ENCODE assay signal across 1 cellular context in genomic region chr7:73557397-73558257, GRCh38.
TF ChIP-seq lines count a peak whose summit lies in the region.

BCL7B (minus strand) TSS chr7:73557690; CDS start chr7:73557578, 112 bp downstream.

TF ChIP-seq in H1, 55 proteins besides CTCF, POLR2A, EP300 and RAD21:
- TF ChIP-seq USF2 (IDR thresholded peaks at IDR 0.05; ENCODE audit: low read length): 0 out of 2 replicates have a peak, but pooled peaks have one; percentile 43
- 0 out of 2 replicates have a peak, but pooled peaks have one; percentile 42 for TF ChIP-seq SP4 (IDR thresholded peaks at IDR 0.05; ENCODE audit: low read length)
- no peak for TF ChIP-seq HDAC6 (IDR thresholded peaks at IDR 0.05; ENCODE audit: low read depth, low read length)
- no peak for TF ChIP-seq BACH1 (IDR thresholded peaks at IDR 0.05; ENCODE audit: low read length)
- TF ChIP-seq RXRA (IDR thresholded peaks at IDR 0.05; ENCODE audit: insufficient read depth, low read depth, low read length): no peak
- TF ChIP-seq RBBP5 (IDR thresholded peaks at IDR 0.05; ENCODE audit: borderline replicate concordance, low read depth, low read length): no peak
- TF ChIP-seq TCF12 (IDR thresholded peaks at IDR 0.05; ENCODE audit: low read depth, low read length): 0 out of 2 replicates have a peak, but pooled peaks have one; percentile 53
- no peak for TF ChIP-seq FOSL1 (IDR thresholded peaks at IDR 0.05; ENCODE audit: insufficient read depth, low read depth, low read length)
- no peak for TF ChIP-seq EZH2 (IDR thresholded peaks at IDR 0.05; ENCODE audit: low read depth, low read length, severe bottlenecking)
- TF ChIP-seq CTBP2 (IDR thresholded peaks at IDR 0.05; ENCODE audit: borderline replicate concordance, insufficient read depth, insufficient read length, low read length): no peak
- TF ChIP-seq NANOG (IDR thresholded peaks at IDR 0.05; ENCODE audit: insufficient read depth, low read depth, low read length, poor library complexity, severe bottlenecking): no peak
- no peak for TF ChIP-seq GTF2F1 (IDR thresholded peaks at IDR 0.05; ENCODE audit: borderline replicate concordance, low read depth, low read length)
- no peak for TF ChIP-seq SAP30 (IDR thresholded peaks at IDR 0.05; ENCODE audit: insufficient read depth, insufficient replicate concordance, low read length)
- TF ChIP-seq TEAD4 (IDR thresholded peaks at IDR 0.05; ENCODE audit: low read depth, low read length): peak; percentile 86
- TF ChIP-seq MAFK (IDR thresholded peaks at IDR 0.05; ENCODE audit: low read depth, low read length): no peak
- no peak for TF ChIP-seq SRF (IDR thresholded peaks at IDR 0.05; ENCODE audit: low read depth, low read length)
- peak; percentile 70 for TF ChIP-seq ASH2L (IDR thresholded peaks at IDR 0.05; ENCODE audit: low read length)
- no peak for TF ChIP-seq CHD2 (IDR thresholded peaks at IDR 0.05; ENCODE audit: low read length)
- TF ChIP-seq EGR1 (IDR thresholded peaks at IDR 0.05; ENCODE audit: borderline replicate concordance, low read depth, low read length): no peak
- peak; percentile 99 for TF ChIP-seq E2F6 (IDR thresholded peaks at IDR 0.05)
- peak; percentile 87; the same call in 1 of the 2 replicates for TF ChIP-seq KDM1A (IDR thresholded peaks at IDR 0.05; ENCODE audit: borderline replicate concordance, low read length)
- TF ChIP-seq SP1 (IDR thresholded peaks at IDR 0.05; ENCODE audit: low read depth, low read length): no peak
- peak in 1 of 2 experiments; percentile 74; a peak in 2 of 4 replicates for TF ChIP-seq HDAC2 (IDR thresholded peaks at IDR 0.05; ENCODE audit: borderline replicate concordance in 1 of 2, low read depth in 2 of 2, low read length in 2 of 2)
- peak; percentile 47 for TF ChIP-seq RNF2 (IDR thresholded peaks at IDR 0.05; ENCODE audit: borderline replicate concordance, low read depth, low read length, missing control alignments, poor library complexity, severe bottlenecking)
- TF ChIP-seq CREB1 (IDR thresholded peaks at IDR 0.05): no peak
- peak; percentile 63 for TF ChIP-seq NRF1 (IDR thresholded peaks at IDR 0.05; ENCODE audit: low read depth, low read length)
- TF ChIP-seq JUND (IDR thresholded peaks at IDR 0.05; ENCODE audit: low read length): no peak
- TF ChIP-seq POLR2AphosphoS5 (IDR thresholded peaks at IDR 0.05; ENCODE audit: low read depth, low read length): peak; percentile 93
- TF ChIP-seq SIN3A (conservative IDR thresholded peaks at IDR 0.05 in 1 of 2, IDR thresholded peaks at IDR 0.05 in 1 of 2; ENCODE audit: low read depth in 1 of 2, low read length in 2 of 2): no peak
- TF ChIP-seq ATF2 (IDR thresholded peaks at IDR 0.05; ENCODE audit: low read length): no peak
- no peak for TF ChIP-seq ZNF274 (IDR thresholded peaks at IDR 0.05; ENCODE audit: borderline replicate concordance, extremely low read depth, low read length)
- peak; percentile 69; the same call in 1 of the 2 replicates for TF ChIP-seq YY1 (IDR thresholded peaks at IDR 0.05; ENCODE audit: low read depth, low read length)
- TF ChIP-seq KDM5A (IDR thresholded peaks at IDR 0.05; ENCODE audit: low read length): no peak
- peak; percentile 58 for TF ChIP-seq KDM4A (IDR thresholded peaks at IDR 0.05; ENCODE audit: low read depth, low read length, severe bottlenecking)
- TF ChIP-seq MAX (IDR thresholded peaks at IDR 0.05): peak; percentile 99
- no peak for TF ChIP-seq CEBPB (IDR thresholded peaks at IDR 0.05; ENCODE audit: low read depth, low read length)
- peak; percentile 62 for TF ChIP-seq TAF1 (IDR thresholded peaks at IDR 0.05; ENCODE audit: low read depth, low read length)
- no peak for TF ChIP-seq ATF3 (IDR thresholded peaks at IDR 0.05; ENCODE audit: insufficient read depth, low read depth, low read length)
- no peak for TF ChIP-seq SIX5 (IDR thresholded peaks at IDR 0.05; ENCODE audit: low read depth, low read length)
- no peak for TF ChIP-seq POU5F1 (IDR thresholded peaks at IDR 0.05; ENCODE audit: low read depth, low read length)
- TF ChIP-seq SUZ12 (IDR thresholded peaks at IDR 0.05; ENCODE audit: low read length): no peak
- peak; percentile 98 for TF ChIP-seq PHF8 (conservative IDR thresholded peaks at IDR 0.05; ENCODE audit: low read depth, low read length)
- TF ChIP-seq CBX5 (IDR thresholded peaks at IDR 0.05; ENCODE audit: low read depth, low read length): no peak
- no peak for TF ChIP-seq CHD1 (IDR thresholded peaks at IDR 0.05; ENCODE audit: low read depth, low read length)
- TF ChIP-seq BRCA1 (IDR thresholded peaks at IDR 0.05; ENCODE audit: low read depth, low read length): no peak
- TF ChIP-seq RFX5 (IDR thresholded peaks at IDR 0.05; ENCODE audit: borderline replicate concordance, low read depth, low read length): no peak
- TF ChIP-seq JUN (IDR thresholded peaks at IDR 0.05; ENCODE audit: low read depth, low read length): no peak
- TF ChIP-seq CHD7 (IDR thresholded peaks at IDR 0.05; ENCODE audit: insufficient replicate concordance, low read length): no peak
- TF ChIP-seq SIRT6 (IDR thresholded peaks at IDR 0.05; ENCODE audit: low read length): no peak
- 0 out of 2 replicates have a peak, but pooled peaks have one; percentile 49 for TF ChIP-seq GABPA (IDR thresholded peaks at IDR 0.05; ENCODE audit: borderline replicate concordance, insufficient read depth, low read length)
- peak; percentile 39 for TF ChIP-seq TAF7 (optimal IDR thresholded peaks at IDR 0.05; ENCODE audit: borderline replicate concordance, low read depth, low read length)
- no peak for TF ChIP-seq SP2 (IDR thresholded peaks at IDR 0.05; ENCODE audit: low read length)
- TF ChIP-seq TBP (IDR thresholded peaks at IDR 0.05; ENCODE audit: low read depth, low read length): no peak
- no peak for TF ChIP-seq BCL11A (IDR thresholded peaks at IDR 0.05; ENCODE audit: low read depth in 2 of 2, low read length in 2 of 2)
- no peak for TF ChIP-seq CBX8 (IDR thresholded peaks at IDR 0.05; ENCODE audit: borderline replicate concordance, low read depth, low read length)
